Comparison of ENCODE assay signal across 10 cellular contexts in genomic region chr6:100504786-100505737, GRCh38. TPM values are rescaled to one million over a fixed set of nuclear protein-coding genes. Genes with fewer than 3 reads are reported as not detected.
DNase-seq lines count a peak whose midpoint lies in the region; ATAC-seq and TF ChIP-seq lines count a peak whose summit lies in the region.
"Had no signal": no experiment of that assay in that cellular context is flagged by ENCODE, and none has a peak within 500 bp of the region (broad histone marks: within the 10 kb centered on the region; RNA-seq: fewer than 3 reads in every experiment).

No MANE protein-coding gene starts in this region.

- H3K9me3 ChIP-seq in SJCRH30 (replicated peaks): no peaks in the 10 kb centered on the region
- H3K9me3 ChIP-seq: heart right ventricle had no signal

- no peaks in the 10 kb centered on the region for H3K27me3 ChIP-seq in SJCRH30

- DNase-seq in AG09309 (ENCODE audit: low read depth) (peak; percentile 62), HFFc6 (peak; percentile 82), WTC11 (ENCODE audit: low spot score) (no peak), islet precursor cell (peak; percentile 79), SJCRH30 (no peak), NCI-H128 (lab: John Stamatoyannopoulos, UW; ENCODE audit: unreplicated experiment) (no peak)
- no peak for DNase-seq in effector CD8-positive, alpha-beta T cell (lab: John Stamatoyannopoulos, UW)
- DNase-seq: heart right ventricle, NCI-H1930 had no signal

- POLR2A ChIA-PET in WTC11 (lab: Charles Lee): no interaction called here

- TF ChIP-seq CTCF in AG09309 (IDR thresholded peaks at IDR 0.05; ENCODE audit: control insufficient read depth, insufficient read depth, low read depth, low read length, missing control alignments) (no peak), HFFc6 (IDR thresholded peaks at IDR 0.05) (peak; percentile 32; the same call in 1 of the 2 replicates), WTC11 (IDR thresholded peaks at IDR 0.05) (no peak)

- no peaks in the 10 kb centered on the region for H3K4me1 ChIP-seq in SJCRH30
- H3K4me1 ChIP-seq: heart right ventricle had no signal

- CTCF ChIA-PET in WTC11 (lab: Charles Lee): no interaction called here

- H3K27ac ChIP-seq in SJCRH30: no peak overlapping the region
- H3K27ac ChIP-seq: heart right ventricle had no signal

- H3K4me3 Mint-ChIP-seq in HFFc6: no peak overlapping the region
- H3K4me3 Mint-ChIP-seq in WTC11: no peak overlapping the region

- H3K36me3 Mint-ChIP-seq in HFFc6 (ENCODE audit: low read depth) (peaks cover 4% of the 10 kb centered on the region; the same call in 1 of the 2 replicates), WTC11 (peaks cover 8% of the 10 kb centered on the region)

- H3K9me3 Mint-ChIP-seq in HFFc6 (no peaks in the 10 kb centered on the region), WTC11 (no peaks in the 10 kb centered on the region)

- H3K4me3 ChIP-seq in AG09309 (ENCODE audit: control insufficient read depth, low read depth, low read length): no peak overlapping the region
- H3K4me3 ChIP-seq in SJCRH30: no peak overlapping the region
- H3K4me3 ChIP-seq: heart right ventricle had no signal

- ATAC-seq in WTC11: peak; percentile 74
- no peak for ATAC-seq in GM18517 (IDR thresholded peaks at IDR 0.05; ENCODE audit: unreplicated experiment)

- H3K27ac Mint-ChIP-seq in HFFc6: no peak overlapping the region
- no peak overlapping the region for H3K27ac Mint-ChIP-seq in WTC11

- H3K4me1 Mint-ChIP-seq in HFFc6 (ENCODE audit: low read depth) (no peaks in the 10 kb centered on the region), WTC11 (no peaks in the 10 kb centered on the region)

- H3K27me3 Mint-ChIP-seq in HFFc6 (ENCODE audit: insufficient read depth): no peaks in the 10 kb centered on the region
- no peaks in the 10 kb centered on the region for H3K27me3 Mint-ChIP-seq in WTC11 (ENCODE audit: low read depth)

- peaks cover 25% of the 10 kb centered on the region for H3K36me3 ChIP-seq in SJCRH30

TF ChIP-seq in WTC11, 78 proteins besides CTCF, POLR2A, EP300 and RAD21:
- TF ChIP-seq TEAD1 (CRISPR knock-in tag; IDR thresholded peaks at IDR 0.05) (no peak), ZNF317 (CRISPR knock-in tag; IDR thresholded peaks at IDR 0.05; ENCODE audit: borderline replicate concordance, low read depth) (no peak), FOXJ3 (CRISPR knock-in tag; IDR thresholded peaks at IDR 0.05; ENCODE audit: borderline replicate concordance) (no peak), CDX4 (CRISPR knock-in tag; IDR thresholded peaks at IDR 0.05; ENCODE audit: borderline replicate concordance) (no peak), ZNF671 (CRISPR knock-in tag; IDR thresholded peaks at IDR 0.05) (no peak), TEAD4 (CRISPR knock-in tag; IDR thresholded peaks at IDR 0.05) (no peak), NR1H2 (CRISPR knock-in tag; IDR thresholded peaks at IDR 0.05) (no peak)
TF ChIP-seq in WTC11: peak in this region for 0.

RNA-seq across cellular contexts. Expression of gene SIM1, which starts 40.3 kb away (rescaled TPM):
- total RNA-seq in HFFc6 (2021; fragmentation: NEBNext Ultra II Directional; extraction: Animal tissue kit (Norgen Biotek cat#: 25700)): 10 to 100 TPM; 15.4 to 22.0 (median 18.2) TPM
- 0.09 to 0.11 TPM (median 0.11 TPM) in 3 replicates for total RNA-seq in WTC11 (2021)
- total RNA-seq in SJCRH30 (2014; rRNA removed; shearing (Covaris generic)): 0.99 and 1.2 TPM in 2 replicates
- total RNA-seq: heart right ventricle had no signal

Comparison
In these comparisons a context has a peak if more than half of its experiments do, and no peak if none do; other contexts are left out.
1. DNase-seq: peak in AG09309 (single experiment), HFFc6 (single experiment) and islet precursor cell (single experiment); none in WTC11 (single experiment), SJCRH30 (0 of 2), NCI-H128 (single experiment) and effector CD8-positive, alpha-beta T cell (single experiment).